Comparison of ENCODE assay signal across 10 cellular contexts in genomic region chr1:21706151-21706835, GRCh38. TPM values are rescaled to one million over a fixed set of nuclear protein-coding genes. Genes with fewer than 3 reads are reported as not detected.
DNase-seq lines count a peak whose midpoint lies in the region; ATAC-seq and TF ChIP-seq lines count a peak whose summit lies in the region.
"Had no signal": no experiment of that assay in that cellular context is flagged by ENCODE, and none has a peak within 500 bp of the region (broad histone marks: within the 10 kb centered on the region; RNA-seq: fewer than 3 reads in every experiment).

No MANE protein-coding gene starts in this region.

- no peak overlapping the region for H3K27ac ChIP-seq in PC-9

- H3K4me3 Mint-ChIP-seq in activated CD4-positive, alpha-beta memory T cell treated with anti-CD3 and anti-CD28 coated beads for 36 hours = no peak overlapping the region
- no peak overlapping the region for H3K4me3 Mint-ChIP-seq in T-helper 17 cell

- DNase-seq in HAP-1 (ENCODE audit: low spot score in 2 of 2) = peak; percentile 57
- peak; percentile 46 for DNase-seq in OCI-M1 (lab: John Stamatoyannopoulos, UW)
- peak; percentile 13 for DNase-seq in fibroblast of the conjunctiva (ENCODE audit: low read depth)
- DNase-seq in pons (ENCODE audit: low spot score) = peak; percentile 74
- no peak for DNase-seq in activated CD4-positive, alpha-beta memory T cell treated with anti-CD3 and anti-CD28 coated beads for 36 hours
- DNase-seq in PC-9 = no peak
- no peak for DNase-seq in T-helper 17 cell
- no peak for DNase-seq in RPMI8226

- H3K9me3 Mint-ChIP-seq in activated CD4-positive, alpha-beta memory T cell treated with anti-CD3 and anti-CD28 coated beads for 36 hours = no peaks in the 10 kb centered on the region

- POLR2A ChIA-PET in activated CD4-positive, alpha-beta memory T cell treated with anti-CD3 and anti-CD28 coated beads for 36 hours (lab: Charles Lee) = no interaction called here
- POLR2A ChIA-PET in PC-9 (lab: Charles Lee; ENCODE audit: unreplicated experiment) = interaction anchor here (0.6 kb wide), 1 partner anchor 185 kb away, joined by 3 read pairs; no protein-coding TSS in a partner anchor

- no peaks in the 10 kb centered on the region for H3K9me2 ChIP-seq in PC-9 (ENCODE audit: insufficient read depth)

- no peaks in the 10 kb centered on the region for H3K27me3 Mint-ChIP-seq in activated CD4-positive, alpha-beta memory T cell treated with anti-CD3 and anti-CD28 coated beads for 36 hours
- no peaks in the 10 kb centered on the region for H3K27me3 Mint-ChIP-seq in T-helper 17 cell

- BruUV-seq in PC-9 (replicated peaks; lab: Mats Ljungman, UMichigan) = no TSS peak

- no peaks in the 10 kb centered on the region for H3F3A ChIP-seq in PC-9 (ENCODE audit: insufficient read depth, low read depth)

- CTCF ChIA-PET in activated CD4-positive, alpha-beta memory T cell treated with anti-CD3 and anti-CD28 coated beads for 36 hours (lab: Charles Lee) = interaction anchor here (2.1 kb wide), 1 partner anchor 76 kb away, joined by 5 read pairs; no protein-coding TSS in a partner anchor
- CTCF ChIA-PET in PC-9 (lab: Charles Lee) = no interaction called here

- H3K4me2 ChIP-seq in PC-9 = no peak overlapping the region

- no peaks in the 10 kb centered on the region for H3K79me2 ChIP-seq in PC-9 (ENCODE audit: low read depth)

- H2AFZ ChIP-seq in PC-9 = no peak overlapping the region

- no peak for TF ChIP-seq CTCF in PC-9 (conservative IDR thresholded peaks at IDR 0.05)

- H4K20me1 ChIP-seq in PC-9 (ENCODE audit: insufficient read depth) = no peaks in the 10 kb centered on the region

- in situ Hi-C loops in HAP-1 (cut with MboI; ENCODE audit: low sequenced_read_pairs) = loop anchor here (10.0 kb wide), 1 partner anchor 249 kb away; no protein-coding TSS in a partner anchor

- ATAC-seq in T-helper 17 cell = no peak

- intact Hi-C loops in activated CD4-positive, alpha-beta memory T cell treated with anti-CD3 and anti-CD28 coated beads for 36 hours (cut with micrococcal nuclease) = no loop called here
- intact Hi-C loops in PC-9 (cut with micrococcal nuclease; ENCODE audit: unreplicated experiment) = no loop called here

- H3K27me3 ChIP-seq in HAP-1 (ENCODE audit: low read depth) = no peaks in the 10 kb centered on the region
- no peaks in the 10 kb centered on the region for H3K27me3 ChIP-seq in PC-9 (ENCODE audit: insufficient read depth, low read depth)
- H3K27me3 ChIP-seq: upper lobe of left lung had no signal

- no peaks in the 10 kb centered on the region for H3K9me3 ChIP-seq in HAP-1
- H3K9me3 ChIP-seq in PC-9 (ENCODE audit: insufficient read depth, low read depth) = no peaks in the 10 kb centered on the region
- no peaks in the 10 kb centered on the region for H3K9me3 ChIP-seq in T-helper 17 cell (ENCODE audit: control insufficient read depth, low read length, poor library complexity, severe bottlenecking)
- H3K9me3 ChIP-seq: upper lobe of left lung had no signal

- H3K4me3 ChIP-seq in HAP-1 (no peak overlapping the region), PC-9 (no peak overlapping the region)
- H3K4me3 ChIP-seq: skin epidermis, upper lobe of left lung had no signal

- peaks cover 46% of the 10 kb centered on the region for H3K36me3 Mint-ChIP-seq in activated CD4-positive, alpha-beta memory T cell treated with anti-CD3 and anti-CD28 coated beads for 36 hours
- H3K36me3 Mint-ChIP-seq in T-helper 17 cell (ENCODE audit: low read depth) = peaks cover 8% of the 10 kb centered on the region

- H3K27ac Mint-ChIP-seq in activated CD4-positive, alpha-beta memory T cell treated with anti-CD3 and anti-CD28 coated beads for 36 hours = no peak overlapping the region
- no peak overlapping the region for H3K27ac Mint-ChIP-seq in T-helper 17 cell

- H3K4me1 ChIP-seq in HAP-1 (peaks cover 20% of the 10 kb centered on the region), PC-9 (replicated peaks; ENCODE audit: insufficient read depth) (no peaks in the 10 kb centered on the region)

- H3K36me3 ChIP-seq in HAP-1 (replicated peaks) (peaks cover 29% of the 10 kb centered on the region), PC-9 (ENCODE audit: low read depth) (no peaks in the 10 kb centered on the region)

- H3K4me1 Mint-ChIP-seq in activated CD4-positive, alpha-beta memory T cell treated with anti-CD3 and anti-CD28 coated beads for 36 hours (ENCODE audit: low read depth) = peaks cover 4% of the 10 kb centered on the region
- peaks cover 6% of the 10 kb centered on the region for H3K4me1 Mint-ChIP-seq in T-helper 17 cell

RNA-seq across cellular contexts. Expression of gene RAP1GAP, which starts 37.1 kb away (rescaled TPM):
- 1 to 10 TPM; 1.1 to 1.7 TPM for total RNA-seq in activated CD4-positive, alpha-beta memory T cell treated with anti-CD3 and anti-CD28 coated beads for 36 hours
- total RNA-seq in PC-9 (2021) (22.7 and 30.2 TPM in 2 replicates), T-helper 17 cell (under 1 TPM; 0.07 to 0.42 TPM)

Comparison
In these comparisons a context has a peak if more than half of its experiments do, and no peak if none do; other contexts are left out.
1. DNase-seq: peak in HAP-1 (2 of 2), OCI-M1 (single experiment), fibroblast of the conjunctiva (single experiment) and pons (single experiment); none in activated CD4-positive, alpha-beta memory T cell treated with anti-CD3 and anti-CD28 coated beads for 36 hours (single experiment), PC-9 (0 of 2), T-helper 17 cell (0 of 3) and RPMI8226 (single experiment).